ENCODE assay signal across 21 cellular contexts in the genomic region with DNA sequence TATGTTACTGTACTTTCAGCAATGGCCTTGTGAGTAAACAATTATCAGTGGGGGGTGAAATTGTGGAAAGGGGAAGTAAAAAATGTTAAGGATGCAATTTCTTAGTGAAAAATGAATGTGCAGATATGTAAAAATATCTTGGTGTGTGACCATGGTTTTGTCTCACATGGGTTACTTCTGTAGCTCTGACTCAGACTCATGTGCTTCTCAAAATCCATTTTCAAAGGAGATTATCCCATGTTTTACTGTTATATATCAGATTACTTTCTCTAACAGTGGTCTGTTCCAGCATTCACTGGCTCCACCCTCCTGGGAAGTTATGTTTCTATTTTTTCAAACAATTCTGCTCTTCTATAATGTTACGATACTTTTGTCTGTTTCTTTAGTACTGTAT.
A peak's percentile ranks its signal among the peaks of the same experiment; 100 is the strongest.
DNase-seq lines count a peak whose midpoint lies in the region; ATAC-seq and TF ChIP-seq lines count a peak whose summit lies in the region.
"Had no signal": no experiment of that assay in that cellular context is flagged by ENCODE, and none has a peak within 500 bp of the region (broad histone marks: within the 10 kb centered on the region; RNA-seq: fewer than 3 reads in every experiment).

No MANE protein-coding gene starts in this region.

- no peak overlapping the region for H3K9ac ChIP-seq in SK-N-MC (ENCODE audit: insufficient read length)
- H3K9ac ChIP-seq: parathyroid adenoma had no signal

- no peak for TF ChIP-seq EP300 in suprapubic skin (IDR thresholded peaks at IDR 0.05)

- WGBS in suprapubic skin: 77% methylated on average over 1 of the region's 1 CpG

- no peak for TF ChIP-seq POLR2A in suprapubic skin (IDR thresholded peaks at IDR 0.05)

- H3K9me3 ChIP-seq in SK-N-MC (ENCODE audit: low read depth, low read length) (no peaks in the 10 kb centered on the region; the same call in none of the 2 replicates), suprapubic skin (no peaks in the 10 kb centered on the region)

- H3K27ac ChIP-seq in SK-N-MC (peak overlapping the region; percentile 39; the same call in 1 of the 2 replicates), suprapubic skin (peak overlapping the region; percentile 40)
- H3K27ac ChIP-seq: 22Rv1, coronary artery, parathyroid adenoma had no signal

- no peaks in the 10 kb centered on the region for H3K36me3 ChIP-seq in SK-N-MC (ENCODE audit: insufficient read depth, low read length)
- H3K36me3 ChIP-seq in suprapubic skin: no peaks in the 10 kb centered on the region

- no peak for ATAC-seq in HG03280 (IDR thresholded peaks at IDR 0.05; ENCODE audit: unreplicated experiment)
- no peak for ATAC-seq in GM19455 (IDR thresholded peaks at IDR 0.05; ENCODE audit: unreplicated experiment)
- ATAC-seq: activated naive CD8-positive, alpha-beta T cell treated with anti-CD3 and anti-CD28 coated beads, Interleukin-2, amount 50 U/mL, for 24 hours; activated T-cell treated with anti-CD3 and anti-CD28 coated beads, Interleukin-2, amount 50 U/mL, for 4 hours; Right ventricle myocardium inferior; stimulated activated naive CD8-positive, alpha-beta T cell treated with anti-CD3 and anti-CD28 coated beads, Interleukin-15, amount 100 ng/mL, for 72 hours had no signal

- peak; percentile 11 for DNase-seq in NCI-H1417 treated with DMSO at 0.1 percent for 48 hours (lab: John Stamatoyannopoulos, UW)
- DNase-seq in NCI-H1417 (lab: John Stamatoyannopoulos, UW): no peak
- DNase-seq in SK-N-MC (ENCODE audit: low read depth, low spot score): no peak
- peak; percentile 90 for DNase-seq in fibroblast of the aortic adventitia (ENCODE audit: low read depth)
- no peak for DNase-seq in suprapubic skin (ENCODE audit: low spot score in 2 of 2)
- DNase-seq in activated gamma-delta T cell (lab: John Stamatoyannopoulos, UW): no peak
- DNase-seq: activated CD4-positive, alpha-beta T cell treated with anti-CD3 and anti-CD28 coated beads, Interleukin-2, amount 10 ng/mL, durations not matched to agents 24 days and 14 days; activated naive CD8-positive, alpha-beta T cell treated with anti-CD3 and anti-CD28 coated beads, Interleukin-2, amount 50 U/mL, for 24 hours; activated T-cell treated with anti-CD3 and anti-CD28 coated beads, Interleukin-2, amount 50 U/mL, for 4 hours; CD4-positive, alpha-beta memory T cell; erythroblast; Karpas-422; NCI-H187; stimulated activated CD4-positive, alpha-beta T cell treated with anti-CD3 and anti-CD28 coated beads, Interleukin-12 subunit alpha, Interleukin-12 subunit beta, amount 100 ng/mL, for 4 hours; stimulated activated naive CD8-positive, alpha-beta T cell treated with anti-CD3 and anti-CD28 coated beads, Interleukin-15, amount 100 ng/mL, for 72 hours had no signal

- TF ChIP-seq CTCF in fibroblast of the aortic adventitia (IDR thresholded peaks at IDR 0.05; ENCODE audit: insufficient read depth, low read length) (no peak), suprapubic skin (IDR thresholded peaks at IDR 0.05) (no peak)

- H3K4me1 ChIP-seq in suprapubic skin: no peaks in the 10 kb centered on the region
- H3K4me1 ChIP-seq: parathyroid adenoma had no signal

- no peaks in the 10 kb centered on the region for H3K27me3 ChIP-seq in suprapubic skin

- H3K4me3 ChIP-seq in SK-N-MC (peak overlapping the region; percentile 18; the same call in 1 of the 2 replicates), fibroblast of the aortic adventitia (ENCODE audit: low read depth, low read length) (no peak overlapping the region), suprapubic skin (no peak overlapping the region)
- H3K4me3 ChIP-seq: coronary artery had no signal

Comparison
In these comparisons a context has a peak if more than half of its experiments do, and no peak if none do; other contexts are left out.
1. DNase-seq: peak in NCI-H1417 treated with DMSO at 0.1 percent for 48 hours (single experiment) and fibroblast of the aortic adventitia (single experiment); none in NCI-H1417 (0 of 3), SK-N-MC (single experiment), suprapubic skin (0 of 2) and activated gamma-delta T cell (single experiment).